In the genomic region with DNA sequence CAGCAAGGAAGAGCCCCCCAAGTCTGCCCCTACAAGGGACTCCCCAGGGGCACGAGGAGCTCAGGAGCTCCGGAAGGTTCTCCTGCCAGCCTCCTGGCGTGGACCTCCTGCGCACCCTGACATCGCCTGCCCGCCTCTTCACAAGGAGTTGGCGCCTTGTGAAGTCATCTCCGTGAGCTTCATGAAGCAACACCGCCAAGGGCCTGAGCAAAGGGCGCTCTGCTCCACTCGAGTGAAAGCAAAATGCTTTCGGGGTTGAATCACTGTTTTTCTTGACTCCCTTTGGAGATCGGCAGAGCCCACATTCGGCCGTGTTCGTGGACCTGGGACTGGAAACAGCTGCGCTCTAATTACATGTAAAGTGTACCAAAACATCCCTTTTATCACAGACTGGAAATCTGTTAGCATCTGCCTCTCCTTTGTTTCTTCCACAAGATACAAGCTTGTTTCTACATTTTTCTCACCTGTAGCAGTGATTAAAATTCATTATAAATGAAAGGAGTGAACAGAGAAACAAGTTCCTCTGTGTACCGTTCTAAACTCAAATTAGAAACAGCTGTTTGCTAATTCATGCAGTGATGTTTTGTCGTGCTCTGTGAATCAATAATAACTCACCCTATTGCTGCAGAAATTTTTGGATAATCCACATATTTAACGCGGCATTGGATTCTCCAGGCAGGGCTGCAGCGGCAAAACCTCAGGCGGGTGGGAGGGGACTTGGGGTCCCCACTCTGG, we compare ENCODE assay signal across 13 cellular contexts.
A peak's percentile ranks its signal among the peaks of the same experiment; 100 is the strongest.
DNase-seq lines count a peak whose midpoint lies in the region; ATAC-seq and TF ChIP-seq lines count a peak whose summit lies in the region.
"Had no signal": no experiment of that assay in that cellular context is flagged by ENCODE, and none has a peak within 500 bp of the region (broad histone marks: within the 10 kb centered on the region; RNA-seq: fewer than 3 reads in every experiment).

No MANE protein-coding gene starts in this region.

- peaks cover 17% of the 10 kb centered on the region for H3K36me3 Mint-ChIP-seq in neural progenitor cell
- no peaks in the 10 kb centered on the region for H3K36me3 Mint-ChIP-seq in CD14-positive monocyte

- H3K27me3 Mint-ChIP-seq in neural progenitor cell (ENCODE audit: insufficient read depth, low read depth) (peaks cover 5% of the 10 kb centered on the region), CD14-positive monocyte (ENCODE audit: low read depth in 3 of 3) (peaks cover 4 to 8% (median 5%) of the 10 kb centered on the region in 3 donors)
- H3K27me3 Mint-ChIP-seq: activated CD8-positive, alpha-beta memory T cell treated with anti-CD3 and anti-CD28 coated beads, Interleukin-2, amount 10 ng/mL, durations not matched to agents 7 days and 5 days; B cell had no signal

- H3K36me3 ChIP-seq in neural progenitor cell (peaks cover 5% of the 10 kb centered on the region), aorta (ENCODE audit: control insufficient read depth in 1 of 2, insufficient read depth in 2 of 2, low read length in 1 of 2) (no peaks in the 10 kb centered on the region)

- peaks cover 5% of the 10 kb centered on the region for H3K9me3 ChIP-seq in neural progenitor cell (ENCODE audit: low read depth)
- no peaks in the 10 kb centered on the region for H3K9me3 ChIP-seq in aorta (ENCODE audit: control insufficient read depth, low read length)
- H3K9me3 ChIP-seq: testis had no signal

- H3K27ac Mint-ChIP-seq in neural progenitor cell (peak overlapping the region; percentile 82), CD14-positive monocyte (no peak overlapping the region)
- H3K27ac Mint-ChIP-seq: activated CD8-positive, alpha-beta memory T cell treated with anti-CD3 and anti-CD28 coated beads, Interleukin-2, amount 10 ng/mL, durations not matched to agents 7 days and 5 days; B cell had no signal

- peaks cover 4% of the 10 kb centered on the region for H3K79me2 ChIP-seq in neural progenitor cell (ENCODE audit: low read depth)

- H3K27me3 ChIP-seq in neural progenitor cell (no peaks in the 10 kb centered on the region), aorta (ENCODE audit: control insufficient read depth in 1 of 2, insufficient read depth in 2 of 2, low read length in 1 of 2) (no peaks in the 10 kb centered on the region)
- H3K27me3 ChIP-seq: testis had no signal

- H3K4me3 ChIP-seq in fibroblast of mammary gland (ENCODE audit: control insufficient read depth, low read depth, low read length) (peak overlapping the region; percentile 12), neural progenitor cell (no peak overlapping the region), aorta (ENCODE audit: low read length in 2 of 2) (peak overlapping the region in 1 of 2 donors; percentile 23)
- H3K4me3 ChIP-seq: testis had no signal

- H4K20me1 ChIP-seq in neural progenitor cell (ENCODE audit: low read depth): no peaks in the 10 kb centered on the region

- no peak overlapping the region for H2AFZ ChIP-seq in neural progenitor cell (replicated peaks)

- no peak for TF ChIP-seq CTCF in fibroblast of mammary gland (conservative IDR thresholded peaks at IDR 0.05; ENCODE audit: control insufficient read depth, insufficient read depth, low read depth, low read length)
- TF ChIP-seq CTCF in neural progenitor cell (IDR thresholded peaks at IDR 0.05): no peak
- no peak for TF ChIP-seq CTCF in CD14-positive monocyte (IDR thresholded peaks at IDR 0.05)

- H3K4me3 Mint-ChIP-seq in neural progenitor cell (no peak overlapping the region), CD14-positive monocyte (no peak overlapping the region)
- H3K4me3 Mint-ChIP-seq: activated CD8-positive, alpha-beta memory T cell treated with anti-CD3 and anti-CD28 coated beads, Interleukin-2, amount 10 ng/mL, durations not matched to agents 7 days and 5 days; B cell had no signal

- no peaks in the 10 kb centered on the region for H3K4me1 ChIP-seq in neural progenitor cell
- H3K4me1 ChIP-seq in aorta (ENCODE audit: control insufficient read depth in 1 of 2, insufficient read depth in 2 of 2, low read length in 2 of 2): no peaks in the 10 kb centered on the region
- H3K4me1 ChIP-seq: testis had no signal

- DNase-seq in NCI-H748 (lab: John Stamatoyannopoulos, UW; ENCODE audit: unreplicated experiment) (peak; percentile 50), NCI-H748 treated with DMSO at 0.1 percent for 48 hours (lab: John Stamatoyannopoulos, UW) (no peak), fibroblast of mammary gland (ENCODE audit: low read depth) (peak; percentile 89), neural progenitor cell (ENCODE audit: low spot score) (no peak), aorta (peak; percentile 77 to 88), Kasumi-1 (lab: John Stamatoyannopoulos, UW) (no peak), CD14-positive monocyte (ENCODE audit: low spot score) (no peak), OCI-M2 (lab: John Stamatoyannopoulos, UW; ENCODE audit: unreplicated experiment) (no peak)
- DNase-seq: activated CD8-positive, alpha-beta memory T cell treated with anti-CD3 and anti-CD28 coated beads, Interleukin-2, amount 10 ng/mL, durations not matched to agents 7 days and 5 days; NCI-H510A; stimulated activated CD4-positive, alpha-beta T cell treated with anti-CD3 and anti-CD28 coated beads, Interleukin-2, amount 100 ng/mL, for 48 hours; testis had no signal

- intact Hi-C loops in aorta (cut with DNase I) (no loop called here), CD14-positive monocyte (cut with micrococcal nuclease) (no loop called here)

- H3K9me3 Mint-ChIP-seq in neural progenitor cell (peaks cover 15% of the 10 kb centered on the region), CD14-positive monocyte (peaks cover 4 to 18% (median 10%) of the 10 kb centered on the region in 7 donors)

- H3F3A ChIP-seq in neural progenitor cell (ENCODE audit: low read depth): no peaks in the 10 kb centered on the region

- H3K4me1 Mint-ChIP-seq in neural progenitor cell: peaks cover 31% of the 10 kb centered on the region
- H3K4me1 Mint-ChIP-seq in CD14-positive monocyte: no peaks in the 10 kb centered on the region
- H3K4me1 Mint-ChIP-seq: activated CD8-positive, alpha-beta memory T cell treated with anti-CD3 and anti-CD28 coated beads, Interleukin-2, amount 10 ng/mL, durations not matched to agents 7 days and 5 days; B cell had no signal

- H3K27ac ChIP-seq in neural progenitor cell (no peak overlapping the region), aorta (ENCODE audit: low read depth in 1 of 2, low read length in 2 of 2) (no peak overlapping the region)

- no peak overlapping the region for H3K4me2 ChIP-seq in neural progenitor cell

- 14 to 17% methylated on average over 23 of the region's 23 CpGs for WGBS in aorta, 2 donors

- ATAC-seq in aorta (ENCODE audit: low FRiP score): peak; percentile 81
- ATAC-seq: activated CD8-positive, alpha-beta memory T cell treated with anti-CD3 and anti-CD28 coated beads, Interleukin-2, amount 10 ng/mL, durations not matched to agents 7 days and 5 days had no signal

- H3K9ac ChIP-seq in neural progenitor cell: no peak overlapping the region

Comparison
In these comparisons a context has a peak if more than half of its experiments do, and no peak if none do; other contexts are left out.
1. DNase-seq: peak in NCI-H748 (single experiment), fibroblast of mammary gland (single experiment) and aorta (2 of 2); none in NCI-H748 treated with DMSO at 0.1 percent for 48 hours (single experiment), neural progenitor cell (single experiment), Kasumi-1 (0 of 2), CD14-positive monocyte (single experiment) and OCI-M2 (single experiment).